In genomic region chr20:20321134-20321533, GRCh38 we compare ENCODE assay signal across 25 cellular contexts. TPM values are rescaled to one million over a fixed set of nuclear protein-coding genes. Genes with fewer than 3 reads are reported as not detected.
"Had no signal": no experiment of that assay in that cellular context is flagged by ENCODE, and none has a peak within 500 bp of the region (broad histone marks: within the 10 kb centered on the region; RNA-seq: fewer than 3 reads in every experiment).

No MANE protein-coding gene starts in this region.

- H3K4me3 Mint-ChIP-seq: IgD-negative memory B cell had no signal

- H3K4me3 ChIP-seq: K562 had no signal

- H3K27ac Mint-ChIP-seq: IgD-negative memory B cell had no signal

- H3K9me3 ChIP-seq: SK-N-SH had no signal

- H3K27ac ChIP-seq: HL-60, KMS-11, RWPE1 had no signal

- H3K9me2 ChIP-seq: SK-N-SH had no signal

- H3K36me3 Mint-ChIP-seq: IgD-negative memory B cell had no signal

- DNase-seq: Kasumi-1, MM.1S, NCI-H1092, NCI-H1105 treated with DMSO at 0.1 percent for 48 hours, NCI-H1417 treated with DMSO at 0.1 percent for 48 hours, NCI-H146, NCI-H1694 treated with DMSO at 0.1 percent for 48 hours, NCI-H1930, NCI-H2081 treated with DMSO at 0.1 percent for 48 hours, NCI-H2171, NCI-H226, NCI-H446, NCI-H510A, NCI-H524 treated with DMSO at 0.1 percent for 48 hours, NCI-H69, NCI-H774, SHP77, SK-N-SH, SW 1271 had no signal

- H3K4me2 ChIP-seq: KMS-11, SK-N-SH had no signal

- ATAC-seq: K562, Panc1 had no signal

- H3K9ac ChIP-seq: KMS-11, SK-N-SH had no signal

RNA-seq across cellular contexts. Expression of gene INSM1, which starts 46.8 kb away (rescaled TPM):
- total RNA-seq: K562 had no signal
- polyA plus RNA-seq: IgD-negative memory B cell, K562, SK-N-SH had no signal
